9 cellular contexts compared by ENCODE assay signal in genomic region chr10:688621-689426, GRCh38. TPM values are rescaled to one million over a fixed set of nuclear protein-coding genes. Genes with fewer than 3 reads are reported as not detected.
DNase-seq lines count a peak whose midpoint lies in the region; ATAC-seq and TF ChIP-seq lines count a peak whose summit lies in the region.
"Had no signal": no experiment of that assay in that cellular context is flagged by ENCODE, and none has a peak within 500 bp of the region (broad histone marks: within the 10 kb centered on the region; RNA-seq: fewer than 3 reads in every experiment).

No MANE protein-coding gene starts in this region.

- H3K9me3 Mint-ChIP-seq in nephron = no peaks in the 10 kb centered on the region
- H3K9me3 Mint-ChIP-seq: memory B cell had no signal

- DNase-seq in DMS53 (lab: John Stamatoyannopoulos, UW) (peak; percentile 84), fibroblast of lung (ENCODE audit: low read depth in 2 of 2) (peak; percentile 59 to 63), NOMO-1 treated with dmso at 0.1 percent for 144 hours (lab: John Stamatoyannopoulos, UW; ENCODE audit: unreplicated experiment) (no peak)

- no peak overlapping the region for H2AFZ ChIP-seq in fibroblast of lung (ENCODE audit: low read length)

- peaks cover 40% of the 10 kb centered on the region for H3K79me2 ChIP-seq in fibroblast of lung (ENCODE audit: control insufficient read depth, insufficient read depth, low read length)

- H4K20me1 ChIP-seq in fibroblast of lung (ENCODE audit: control insufficient read depth, extremely low read depth, insufficient read depth, low read length) = peaks cover 1% of the 10 kb centered on the region

- H3K36me3 ChIP-seq in fibroblast of lung (ENCODE audit: control insufficient read depth, insufficient read depth, low read length) = no peaks in the 10 kb centered on the region

- peaks cover 11% of the 10 kb centered on the region for H3K4me1 ChIP-seq in fibroblast of lung (ENCODE audit: control insufficient read depth, extremely low read depth, insufficient read depth, low read length)

- H3K27ac Mint-ChIP-seq in nephron = peak overlapping the region; percentile 85 to 96 (median 95)
- H3K27ac Mint-ChIP-seq: memory B cell had no signal

- ATAC-seq in HG02798 (IDR thresholded peaks at IDR 0.05; ENCODE audit: poor library complexity, unreplicated experiment) (no peak), HG02973 (IDR thresholded peaks at IDR 0.05; ENCODE audit: unreplicated experiment) (no peak), GM21576 (IDR thresholded peaks at IDR 0.05; ENCODE audit: unreplicated experiment) (no peak)

- peak overlapping the region; percentile 48 for H3K27ac ChIP-seq in fibroblast of lung (ENCODE audit: insufficient read depth, low read length)

- peak overlapping the region; percentile 80 for H3K9ac ChIP-seq in fibroblast of lung (ENCODE audit: insufficient read depth, low read length)

- peaks cover 48% of the 10 kb centered on the region for H3K4me1 Mint-ChIP-seq in nephron

- H3K4me3 Mint-ChIP-seq in nephron = peak overlapping the region; percentile 87 to 97 (median 95)
- H3K4me3 Mint-ChIP-seq: memory B cell had no signal

- TF ChIP-seq CTCF in fibroblast of lung (conservative IDR thresholded peaks at IDR 0.05 in 1 of 2, IDR thresholded peaks at IDR 0.05 in 1 of 2; ENCODE audit: low read depth in 1 of 2, low read length in 2 of 2) (no peak), nephron (IDR thresholded peaks at IDR 0.05; ENCODE audit: unreplicated experiment in 3 of 3) (no peak)

- peak overlapping the region; percentile 55 to 76 (median 65) for H3K4me3 ChIP-seq in fibroblast of lung (replicated peaks in 1 of 4; ENCODE audit: control extremely low read depth in 1 of 4, insufficient read depth in 1 of 4, low read depth in 3 of 4, low read length in 4 of 4)

- peaks cover 32% of the 10 kb centered on the region for H3K27me3 Mint-ChIP-seq in nephron (ENCODE audit: low read depth)

- H3K9me3 ChIP-seq in fibroblast of lung (ENCODE audit: control insufficient read depth, insufficient read depth, low read depth, low read length) = no peaks in the 10 kb centered on the region

- H3K27me3 ChIP-seq in fibroblast of lung (ENCODE audit: control insufficient read depth, insufficient read depth, low read length) = no peaks in the 10 kb centered on the region

- peaks cover 3% of the 10 kb centered on the region for H3K36me3 Mint-ChIP-seq in nephron (ENCODE audit: low read depth)

- H3K4me2 ChIP-seq in fibroblast of lung (ENCODE audit: extremely low read depth, insufficient read depth, low read length) = peak overlapping the region; percentile 88

TF ChIP-seq in PFSK-1, 5 proteins besides CTCF, POLR2A, EP300 and RAD21:
- TF ChIP-seq FOXP2 (optimal IDR thresholded peaks at IDR 0.05; ENCODE audit: borderline replicate concordance, extremely low read depth, extremely low read length, insufficient read depth) = peak; percentile 52
- TF ChIP-seq POLR2AphosphoS5 (IDR thresholded peaks at IDR 0.05; ENCODE audit: low read depth, low read length) = no peak
- 0 out of 2 replicates have a peak, but pooled peaks have one; percentile 44 for TF ChIP-seq SIN3A (IDR thresholded peaks at IDR 0.05; ENCODE audit: borderline replicate concordance, insufficient read depth, low read length)
- TF ChIP-seq TAF1 (IDR thresholded peaks at IDR 0.05; ENCODE audit: borderline replicate concordance, insufficient read depth, low read length) = no peak

RNA-seq across cellular contexts. Expression of gene DIP2C, which starts 0.6 kb away (rescaled TPM):
- polyA plus RNA-seq in PFSK-1 (2012; ENCODE audit: insufficient read length, low read depth) = 18.8 TPM
- 12.6 and 18.3 TPM in 2 replicates for total RNA-seq in fibroblast of lung
- 9.3 and 10.7 TPM in 2 replicates for polyA plus RNA-seq in fibroblast of lung
- polyA plus RNA-seq in fibroblast of lung (2012) = 11.0 and 15.3 TPM in 2 replicates
- 69.5 and 70.2 TPM in 2 replicates for polyA minus RNA-seq in fibroblast of lung (ENCODE audit: low replicate concordance)
